In genomic region chr1:22966309-22966708, GRCh38 we compare ENCODE assay signal across 44 cellular contexts. TPM values are rescaled to one million over a fixed set of nuclear protein-coding genes. Genes with fewer than 3 reads are reported as not detected.
"Had no signal": no experiment of that assay in that cellular context is flagged by ENCODE, and none has a peak within 500 bp of the region (broad histone marks: within the 10 kb centered on the region; RNA-seq: fewer than 3 reads in every experiment).

No MANE protein-coding gene starts in this region.

- H3K4me1 Mint-ChIP-seq: activated naive CD4-positive, alpha-beta T cell treated with anti-CD3 and anti-CD28 coated beads, Interleukin-2, amount 10 ng/mL, durations not matched to agents 7 days and 5 days; activated naive CD4-positive, alpha-beta T cell treated with anti-CD3 and anti-CD28 coated beads, Interleukin-2, amount 50 U/mL, for 24 hours; activated naive CD8-positive, alpha-beta T cell treated with anti-CD3 and anti-CD28 coated beads for 36 hours; activated naive CD8-positive, alpha-beta T cell treated with anti-CD3 and anti-CD28 coated beads, Interleukin-2, amount 10 ng/mL, durations not matched to agents 7 days and 5 days; activated naive CD8-positive, alpha-beta T cell treated with anti-CD3 and anti-CD28 coated beads, Interleukin-2, amount 50 U/mL, for 24 hours; activated T-helper 17 cell treated with anti-CD3 and anti-CD28 coated beads, Interleukin-2, amount 50 U/mL, for 72 hours; central memory CD8-positive, alpha-beta T cell had no signal

- FAIRE-seq: astrocyte, bronchial epithelial cell had no signal

- H3K27ac ChIP-seq: adrenal gland, ascending aorta, body of pancreas, brain microvascular endothelial cell, breast epithelium, cardiac muscle cell had no signal

- H3K27me3 ChIP-seq: adrenal gland, ascending aorta, body of pancreas, brain microvascular endothelial cell had no signal

- DNase-seq: activated effector memory CD4-positive, alpha-beta T cell treated with anti-CD3 and anti-CD28 coated beads, Interleukin-2, amount 50 U/mL, for 16 hours; activated effector memory CD4-positive, alpha-beta T cell treated with Interleukin-2 at 50 U/mL for 16 hours; activated gamma-delta T cell; activated gamma-delta T cell treated with Interleukin-2 at 50 U/mL for 16 hours; activated naive CD4-positive, alpha-beta T cell; activated naive CD4-positive, alpha-beta T cell treated with anti-CD3 and anti-CD28 coated beads for 36 hours; activated naive CD4-positive, alpha-beta T cell treated with anti-CD3 and anti-CD28 coated beads, Interleukin-2, amount 10 ng/mL, durations not matched to agents 7 days and 5 days; activated naive CD4-positive, alpha-beta T cell treated with anti-CD3 and anti-CD28 coated beads, Interleukin-2, amount 50 U/mL, for 16 hours; activated naive CD4-positive, alpha-beta T cell treated with Interleukin-2 at 50 U/mL for 16 hours; activated naive CD8-positive, alpha-beta T cell treated with anti-CD3 and anti-CD28 coated beads for 36 hours; activated naive CD8-positive, alpha-beta T cell treated with anti-CD3 and anti-CD28 coated beads, Interleukin-2, amount 10 ng/mL, durations not matched to agents 7 days and 5 days; activated naive CD8-positive, alpha-beta T cell treated with anti-CD3 and anti-CD28 coated beads, Interleukin-2, amount 50 U/mL, for 24 hours; activated T-cell treated with anti-CD3 and anti-CD28 coated beads, Interleukin-2, amount 50 U/mL, for 1 hour; activated T-cell treated with anti-CD3 and anti-CD28 coated beads, Interleukin-2, amount 50 U/mL, for 24 hours; activated T-cell treated with anti-CD3 and anti-CD28 coated beads, Interleukin-2, amount 50 U/mL, for 4 hours; activated T-cell treated with anti-CD3 and anti-CD28 coated beads, Interleukin-2, amount 50 U/mL, for 48 hours; activated T-cell treated with anti-CD3 and anti-CD28 coated beads, Interleukin-2, amount 50 U/mL, for 72 hours; adrenal gland; amniotic stem cell; amygdala; anterior cingulate cortex; body of pancreas; brain microvascular endothelial cell; caudate nucleus; central memory CD4-positive, alpha-beta T cell; cerebellar nuclear complex had no signal

- H3K9me3 ChIP-seq: body of pancreas, breast epithelium had no signal

- H3K9me3 Mint-ChIP-seq: activated naive CD4-positive, alpha-beta T cell treated with anti-CD3 and anti-CD28 coated beads, Interleukin-2, amount 50 U/mL, for 24 hours; activated T-helper 17 cell treated with anti-CD3 and anti-CD28 coated beads, Interleukin-2, amount 50 U/mL, for 72 hours; activated T-helper 2 cell treated with anti-CD3 and anti-CD28 coated beads, Interferon-gamma antibody, Interleukin-2, Interleukin-4, amounts not matched to agents 10 μg/mL and 5 μg/mL and 100 μg/mL, durations not matched to agents 14 hours and 24 hours and 36 hours; central memory CD8-positive, alpha-beta T cell had no signal

- ATAC-seq: activated naive CD4-positive, alpha-beta T cell treated with anti-CD3 and anti-CD28 coated beads, Interleukin-2, amount 50 U/mL, for 72 hours; activated naive CD8-positive, alpha-beta T cell treated with anti-CD3 and anti-CD28 coated beads, Interleukin-2, amount 50 U/mL, for 24 hours; activated T-cell treated with anti-CD3 and anti-CD28 coated beads, Interleukin-2, amount 50 U/mL, for 4 hours; activated T-cell treated with anti-CD3 and anti-CD28 coated beads, Interleukin-2, amount 50 U/mL, for 72 hours; activated T-helper 17 cell treated with anti-CD3 and anti-CD28 coated beads, Interleukin-2, amount 50 U/mL, for 72 hours; body of pancreas had no signal

- H3K27ac Mint-ChIP-seq: activated naive CD4-positive, alpha-beta T cell treated with anti-CD3 and anti-CD28 coated beads, Interleukin-2, amount 10 ng/mL, durations not matched to agents 7 days and 5 days; activated naive CD4-positive, alpha-beta T cell treated with anti-CD3 and anti-CD28 coated beads, Interleukin-2, amount 50 U/mL, for 24 hours; activated naive CD4-positive, alpha-beta T cell treated with anti-CD3 and anti-CD28 coated beads, Interleukin-2, amount 50 U/mL, for 72 hours; activated naive CD8-positive, alpha-beta T cell; activated naive CD8-positive, alpha-beta T cell treated with anti-CD3 and anti-CD28 coated beads for 36 hours; activated naive CD8-positive, alpha-beta T cell treated with anti-CD3 and anti-CD28 coated beads, Interleukin-2, amount 10 ng/mL, durations not matched to agents 7 days and 5 days; activated naive CD8-positive, alpha-beta T cell treated with anti-CD3 and anti-CD28 coated beads, Interleukin-2, amount 50 U/mL, for 24 hours; activated T-cell treated with anti-CD3 and anti-CD28 coated beads, Interleukin-2, amount 50 U/mL, for 24 hours; activated T-cell treated with anti-CD3 and anti-CD28 coated beads, Interleukin-2, amount 50 U/mL, for 72 hours; activated T-helper 1 cell treated with anti-CD3 and anti-CD28 coated beads, Interleukin-12 subunit alpha, Interleukin-12 subunit beta, Interleukin-2, Interleukin-4 antibody, amounts not matched to agents 30 ng/mL and 10 ng/mL and 1 ng/mL, durations not matched to agents 14 hours and 24 hours and 36 hours; activated T-helper 17 cell treated with anti-CD3 and anti-CD28 coated beads, Interleukin-2, amount 50 U/mL, for 72 hours; activated T-helper 2 cell treated with anti-CD3 and anti-CD28 coated beads, Interferon-gamma antibody, Interleukin-2, Interleukin-4, amounts not matched to agents 10 μg/mL and 5 μg/mL and 100 μg/mL, durations not matched to agents 14 hours and 24 hours and 36 hours; brain had no signal

- H3K4me3 Mint-ChIP-seq: activated naive CD4-positive, alpha-beta T cell treated with anti-CD3 and anti-CD28 coated beads for 36 hours; activated naive CD4-positive, alpha-beta T cell treated with anti-CD3 and anti-CD28 coated beads, Interleukin-2, amount 10 ng/mL, durations not matched to agents 7 days and 5 days; activated naive CD4-positive, alpha-beta T cell treated with anti-CD3 and anti-CD28 coated beads, Interleukin-2, amount 50 U/mL, for 24 hours; activated naive CD8-positive, alpha-beta T cell; activated naive CD8-positive, alpha-beta T cell treated with anti-CD3 and anti-CD28 coated beads for 36 hours; activated naive CD8-positive, alpha-beta T cell treated with anti-CD3 and anti-CD28 coated beads, Interleukin-2, amount 10 ng/mL, durations not matched to agents 7 days and 5 days; activated naive CD8-positive, alpha-beta T cell treated with anti-CD3 and anti-CD28 coated beads, Interleukin-2, amount 50 U/mL, for 24 hours; activated T-cell treated with anti-CD3 and anti-CD28 coated beads, Interleukin-2, amount 50 U/mL, for 24 hours; activated T-cell treated with anti-CD3 and anti-CD28 coated beads, Interleukin-2, amount 50 U/mL, for 4 hours; activated T-cell treated with anti-CD3 and anti-CD28 coated beads, Interleukin-2, amount 50 U/mL, for 72 hours; activated T-helper 1 cell treated with anti-CD3 and anti-CD28 coated beads, Interleukin-12 subunit alpha, Interleukin-12 subunit beta, Interleukin-2, Interleukin-4 antibody, amounts not matched to agents 30 ng/mL and 10 ng/mL and 1 ng/mL, durations not matched to agents 14 hours and 24 hours and 36 hours; activated T-helper 17 cell treated with anti-CD3 and anti-CD28 coated beads, Interleukin-2, amount 50 U/mL, for 72 hours; brain; central memory CD8-positive, alpha-beta T cell had no signal

- H3K4me1 ChIP-seq: adrenal gland, ascending aorta, breast epithelium had no signal

- H3K36me3 ChIP-seq: adrenal gland, ascending aorta, brain microvascular endothelial cell, breast epithelium, cardiac muscle cell had no signal

- H3K4me3 ChIP-seq: adrenal gland, ascending aorta, body of pancreas, breast epithelium, cardiac muscle cell had no signal

- H3K36me3 Mint-ChIP-seq: activated naive CD4-positive, alpha-beta T cell treated with anti-CD3 and anti-CD28 coated beads, Interleukin-2, amount 10 ng/mL, durations not matched to agents 7 days and 5 days; activated naive CD8-positive, alpha-beta T cell treated with anti-CD3 and anti-CD28 coated beads, Interleukin-2, amount 10 ng/mL, durations not matched to agents 7 days and 5 days had no signal

RNA-seq across cellular contexts. Expression of gene LACTBL1, which starts 6.4 kb away (rescaled TPM):
- total RNA-seq: activated naive CD4-positive, alpha-beta T cell treated with anti-CD3 and anti-CD28 coated beads for 36 hours; activated naive CD4-positive, alpha-beta T cell treated with anti-CD3 and anti-CD28 coated beads, Interleukin-2, amount 50 U/mL, for 72 hours; activated naive CD8-positive, alpha-beta T cell treated with anti-CD3 and anti-CD28 coated beads for 36 hours; activated naive CD8-positive, alpha-beta T cell treated with anti-CD3 and anti-CD28 coated beads, Interleukin-2, amount 10 ng/mL, durations not matched to agents 7 days and 5 days; activated T-cell treated with anti-CD3 and anti-CD28 coated beads, Interleukin-2, amount 50 U/mL, for 4 hours; activated T-cell treated with anti-CD3 and anti-CD28 coated beads, Interleukin-2, amount 50 U/mL, for 72 hours; activated T-helper 1 cell treated with anti-CD3 and anti-CD28 coated beads, Interleukin-12 subunit alpha, Interleukin-12 subunit beta, Interleukin-2, Interleukin-4 antibody, amounts not matched to agents 30 ng/mL and 10 ng/mL and 1 ng/mL, durations not matched to agents 14 hours and 24 hours and 36 hours; activated T-helper 17 cell treated with anti-CD3 and anti-CD28 coated beads, Interleukin-2, amount 50 U/mL, for 72 hours; activated T-helper 2 cell treated with anti-CD3 and anti-CD28 coated beads, Interferon-gamma antibody, Interleukin-2, Interleukin-4, amounts not matched to agents 10 μg/mL and 5 μg/mL and 100 μg/mL, durations not matched to agents 14 hours and 24 hours and 36 hours; adrenal gland; aorta; ascending aorta; astrocyte; body of pancreas; breast epithelium; bronchial epithelial cell; cardiac muscle cell; cardiac septum; cerebellum; chondrocyte had no signal
- polyA plus RNA-seq: adipose tissue, adrenal gland, aorta, cardiac muscle cell had no signal

RNA-seq across cellular contexts. Expression of gene TEX46, which starts 49.3 kb away (rescaled TPM):
- total RNA-seq: activated naive CD4-positive, alpha-beta T cell treated with anti-CD3 and anti-CD28 coated beads for 36 hours; activated naive CD4-positive, alpha-beta T cell treated with anti-CD3 and anti-CD28 coated beads, Interleukin-2, amount 50 U/mL, for 72 hours; activated naive CD8-positive, alpha-beta T cell treated with anti-CD3 and anti-CD28 coated beads for 36 hours; activated naive CD8-positive, alpha-beta T cell treated with anti-CD3 and anti-CD28 coated beads, Interleukin-2, amount 10 ng/mL, durations not matched to agents 7 days and 5 days; activated T-cell treated with anti-CD3 and anti-CD28 coated beads, Interleukin-2, amount 50 U/mL, for 4 hours; activated T-cell treated with anti-CD3 and anti-CD28 coated beads, Interleukin-2, amount 50 U/mL, for 72 hours; activated T-helper 1 cell treated with anti-CD3 and anti-CD28 coated beads, Interleukin-12 subunit alpha, Interleukin-12 subunit beta, Interleukin-2, Interleukin-4 antibody, amounts not matched to agents 30 ng/mL and 10 ng/mL and 1 ng/mL, durations not matched to agents 14 hours and 24 hours and 36 hours; activated T-helper 17 cell treated with anti-CD3 and anti-CD28 coated beads, Interleukin-2, amount 50 U/mL, for 72 hours; activated T-helper 2 cell treated with anti-CD3 and anti-CD28 coated beads, Interferon-gamma antibody, Interleukin-2, Interleukin-4, amounts not matched to agents 10 μg/mL and 5 μg/mL and 100 μg/mL, durations not matched to agents 14 hours and 24 hours and 36 hours; adrenal gland; aorta; ascending aorta; astrocyte; body of pancreas; breast epithelium; bronchial epithelial cell; cardiac muscle cell; cardiac septum; cerebellum; chondrocyte had no signal
- polyA plus RNA-seq: adipose tissue, adrenal gland, aorta, cardiac muscle cell had no signal
